In genomic region chr6:107977283-107977682, GRCh38 we compare ENCODE assay signal across 8 cellular contexts. TPM values are rescaled to one million over a fixed set of nuclear protein-coding genes. Genes with fewer than 3 reads are reported as not detected.
A peak's percentile ranks its signal among the peaks of the same experiment; 100 is the strongest.
DNase-seq lines count a peak whose midpoint lies in the region; ATAC-seq, FAIRE-seq and TF ChIP-seq lines count a peak whose summit lies in the region.

No MANE protein-coding gene starts in this region.

- CTCF ChIA-PET in GM10248 (lab: Yijun Ruan, JAX) = no interaction called here

- FAIRE-seq in RCC 7860 (lab: Jason Lieb, UNC) = peak; percentile 32

- ATAC-seq in foreskin keratinocyte (no peak), HG02610 (IDR thresholded peaks at IDR 0.05; ENCODE audit: unreplicated experiment) (no peak), HG02884 (IDR thresholded peaks at IDR 0.05; ENCODE audit: unreplicated experiment) (no peak), GM18873 (IDR thresholded peaks at IDR 0.05; ENCODE audit: low FRiP score, unreplicated experiment) (no peak)

- in situ Hi-C loops in GM13977 (cut with MboI; ENCODE audit: low pct_unique_long_range_greater_than_20kb, low sequenced_read_pairs, unreplicated experiment) = no loop called here

- peak; percentile 62 for TF ChIP-seq CTCF in 22Rv1 (IDR thresholded peaks at IDR 0.05)
- peak; percentile 23 for TF ChIP-seq CTCF in GM13977 (IDR thresholded peaks at IDR 0.05; ENCODE audit: extremely low read depth, insufficient read depth, missing control alignments)
- TF ChIP-seq CTCF in foreskin keratinocyte (conservative IDR thresholded peaks at IDR 0.05) = peak; percentile 78
- no peak for TF ChIP-seq CTCF in GM10248 (IDR thresholded peaks at IDR 0.05; ENCODE audit: control extremely low read depth, extremely low read depth, low read depth, missing control alignments)

- POLR2A ChIA-PET in GM10248 (lab: Yijun Ruan, JAX) = no interaction called here

- peaks cover 3% of the 10 kb centered on the region for H3K4me1 ChIP-seq in foreskin keratinocyte

- no peaks in the 10 kb centered on the region for H3K27me3 ChIP-seq in foreskin keratinocyte

- no peak for DNase-seq in GM13977 (ENCODE audit: low spot score)
- DNase-seq in RCC 7860 (ENCODE audit: low spot score) = peak; percentile 7
- DNase-seq in foreskin keratinocyte = no peak
- no peak for DNase-seq in GM10248 (ENCODE audit: extremely low spot score)

- no peak overlapping the region for H3K27ac ChIP-seq in 22Rv1
- H3K27ac ChIP-seq in foreskin keratinocyte = no peak overlapping the region

RNA-seq across cellular contexts. Expression of gene SEC63, which starts 19.3 kb away (rescaled TPM):
- 34.2 and 41.9 TPM in 2 replicates for total RNA-seq in foreskin keratinocyte
- 50.5 and 51.6 TPM in 2 replicates for polyA plus RNA-seq in foreskin keratinocyte
